ENCODE assay signal across 8 cellular contexts in genomic region chr17:43125133-43125966, GRCh38. TPM values are rescaled to one million over a fixed set of nuclear protein-coding genes. Genes with fewer than 3 reads are reported as not detected.
DNase-seq lines count a peak whose midpoint lies in the region; ATAC-seq and TF ChIP-seq lines count a peak whose summit lies in the region.

BRCA1 (minus strand) TSS chr17:43125364; CDS start chr17:43124096, 1,268 bp downstream.

- DNase-seq in AG04450 (ENCODE audit: low read depth, low spot score) (peak; percentile 95), NCI-H226 (peak; percentile 100), WTC11 (ENCODE audit: low spot score) (peak; percentile 93), inferior parietal cortex (ENCODE audit: extremely low spot score) (peak; percentile 97), spleen (peak; percentile 96)
- DNase-seq in central memory CD4-positive, alpha-beta T cell, result peak; percentile 97

- peaks cover 9% of the 10 kb centered on the region for H3K4me1 Mint-ChIP-seq in WTC11

- peaks cover 6% of the 10 kb centered on the region; the same call in 1 of the 2 replicates for H3K9me3 ChIP-seq in AG04450 (ENCODE audit: control insufficient read depth, insufficient read depth, low read length)
- no peaks in the 10 kb centered on the region for H3K9me3 ChIP-seq in spleen

- TF ChIP-seq CTCF in AG04450 (IDR thresholded peaks at IDR 0.05; ENCODE audit: low read depth, low read length) (no peak), WTC11 (IDR thresholded peaks at IDR 0.05) (no peak), spleen (IDR thresholded peaks at IDR 0.05 in 8 of 11, conservative IDR thresholded peaks at IDR 0.05 in 3 of 11) (peak in 1 of 11 experiments; percentile 25)

- H3K4me3 ChIP-seq in AG04450 (ENCODE audit: low read depth, low read length), result peak within 1 kb of the TSS; percentile 89
- H3K4me3 ChIP-seq in spleen, result peak within 1 kb of the TSS; percentile 59 to 78 (median 73)

- CTCF ChIA-PET in AG04450 (lab: Charles Lee), result no interaction called here
- CTCF ChIA-PET in WTC11 (lab: Charles Lee), result interaction anchor here (0.5 to 1.6 kb wide), 8 partner anchors 11 to 998 kb away, joined by 3 to 18 read pairs (median 4); partner anchors contain the start of genes HDAC5, RPL27 and TMEM106A

- peaks cover 33% of the 10 kb centered on the region for H3K36me3 Mint-ChIP-seq in WTC11

- ATAC-seq in GM18909 (IDR thresholded peaks at IDR 0.05; ENCODE audit: poor library complexity, unreplicated experiment) (peak; percentile 94), HG03175 (IDR thresholded peaks at IDR 0.05; ENCODE audit: unreplicated experiment) (peak; percentile 97), WTC11 (peak; percentile 98)

- H3K27me3 Mint-ChIP-seq in WTC11 (ENCODE audit: low read depth), result no peaks in the 10 kb centered on the region

- peaks cover 0 to 26% (median 0%) of the 10 kb centered on the region in 6 donors for H3K36me3 ChIP-seq in spleen

- peaks cover 9% of the 10 kb centered on the region for H3K9me3 Mint-ChIP-seq in WTC11

- H3K4me3 Mint-ChIP-seq in WTC11, result peak within 1 kb of the TSS; percentile 98

- POLR2A ChIA-PET in AG04450 (lab: Yijun Ruan, JAX), result interaction anchor here (0.7 to 1.0 kb wide), 4 partner anchors 66 to 191 kb away, joined by 3 to 11 read pairs (median 3); no protein-coding TSS in a partner anchor
- POLR2A ChIA-PET in WTC11 (lab: Charles Lee), result interaction anchor here (0.5 to 2.2 kb wide), 8 partner anchors 15 to 278 kb away, joined by 3 to 10 read pairs (median 4); partner anchors contain the start of gene RPL27

- H3K27me3 ChIP-seq in AG04450 (ENCODE audit: control insufficient read depth, insufficient read depth, low read length), result no peaks in the 10 kb centered on the region
- H3K27me3 ChIP-seq in spleen (replicated peaks in 1 of 7), result no peaks in the 10 kb centered on the region

- peaks cover 7 to 57% (median 40%) of the 10 kb centered on the region in 6 donors for H3K4me1 ChIP-seq in spleen

- intact Hi-C loops in spleen (cut with DNase I; ENCODE audit: low total_unique reads), result loop anchor here (5.0 kb wide), 1 partner anchor 47 kb away; the partner anchor contains the start of gene NBR1

- H3K27ac Mint-ChIP-seq in WTC11, result peak within 1 kb of the TSS; percentile 99

- H3K27ac ChIP-seq in AG04450 (ENCODE audit: low read depth, low read length) (peak within 1 kb of the TSS; percentile 69), spleen (peak within 1 kb of the TSS; percentile 80 to 89 (median 87))

- WGBS in spleen, 5 donors, result 2 to 5% (median 2%) methylated on average over 37 to 38 of the region's 38 CpGs

- TF ChIP-seq POLR2A in spleen (IDR thresholded peaks at IDR 0.05), result no peak

TF ChIP-seq in WTC11, 78 proteins besides CTCF, POLR2A, EP300 and RAD21 (continues in another document):
- no peak for TF ChIP-seq ZSCAN18 (CRISPR knock-in tag; IDR thresholded peaks at IDR 0.05)
- peak; percentile 52 for TF ChIP-seq ETV6 (CRISPR knock-in tag; IDR thresholded peaks at IDR 0.05)
- no peak for TF ChIP-seq ARID4B (CRISPR knock-in tag; IDR thresholded peaks at IDR 0.05; ENCODE audit: borderline replicate concordance)
- peak; percentile 62 for TF ChIP-seq NFYB (CRISPR knock-in tag; conservative IDR thresholded peaks at IDR 0.05; ENCODE audit: low read depth)
- TF ChIP-seq STAT6 (CRISPR knock-in tag; conservative IDR thresholded peaks at IDR 0.05; ENCODE audit: low read depth), result no peak
- no peak for TF ChIP-seq ESRRA (CRISPR knock-in tag; IDR thresholded peaks at IDR 0.05; ENCODE audit: borderline replicate concordance)
- peak; percentile 63; the same call in 1 of the 2 replicates for TF ChIP-seq FOXP4 (CRISPR knock-in tag; IDR thresholded peaks at IDR 0.05)
- TF ChIP-seq NR2C2 (CRISPR knock-in tag; IDR thresholded peaks at IDR 0.05), result no peak
- no peak for TF ChIP-seq FOXP1 (CRISPR knock-in tag; IDR thresholded peaks at IDR 0.05; ENCODE audit: borderline replicate concordance)
- TF ChIP-seq FOXJ3 (CRISPR knock-in tag; IDR thresholded peaks at IDR 0.05; ENCODE audit: borderline replicate concordance), result 0 out of 2 replicates have a peak, but pooled peaks have one; percentile 21
- TF ChIP-seq GABPB1 (CRISPR knock-in tag; IDR thresholded peaks at IDR 0.05), result peak; percentile 99

RNA-seq across cellular contexts. Expression of gene BRCA1, which starts in this region (rescaled TPM):
- polyA plus RNA-seq in AG04450 (2011; rRNA removed) (5.1 and 8.1 TPM in 2 replicates), spleen (1 to 10 TPM; 1.3 to 2.9 (median 2.7) TPM)
- polyA minus RNA-seq in AG04450 (2011; rRNA and poly(A)+ RNA removed), result 15.2 and 17.5 TPM in 2 replicates
- total RNA-seq in WTC11 (2021) (37.8 to 38.4 TPM (median 38.1 TPM) in 3 replicates), spleen (10 to 100 TPM in 4 of 7 donors, 1 to 10 TPM in 3; 5.2 to 13.6 (median 10.0) TPM)

Comparison
In these comparisons a context has a peak if more than half of its experiments do, and no peak if none do; other contexts are left out.
1. Peak in every context shown above with its lines: DNase-seq, ATAC-seq, H3K4me3 ChIP-seq and H3K27ac ChIP-seq.